Comparison of ENCODE assay signal across 8 cellular contexts in the genomic region with DNA sequence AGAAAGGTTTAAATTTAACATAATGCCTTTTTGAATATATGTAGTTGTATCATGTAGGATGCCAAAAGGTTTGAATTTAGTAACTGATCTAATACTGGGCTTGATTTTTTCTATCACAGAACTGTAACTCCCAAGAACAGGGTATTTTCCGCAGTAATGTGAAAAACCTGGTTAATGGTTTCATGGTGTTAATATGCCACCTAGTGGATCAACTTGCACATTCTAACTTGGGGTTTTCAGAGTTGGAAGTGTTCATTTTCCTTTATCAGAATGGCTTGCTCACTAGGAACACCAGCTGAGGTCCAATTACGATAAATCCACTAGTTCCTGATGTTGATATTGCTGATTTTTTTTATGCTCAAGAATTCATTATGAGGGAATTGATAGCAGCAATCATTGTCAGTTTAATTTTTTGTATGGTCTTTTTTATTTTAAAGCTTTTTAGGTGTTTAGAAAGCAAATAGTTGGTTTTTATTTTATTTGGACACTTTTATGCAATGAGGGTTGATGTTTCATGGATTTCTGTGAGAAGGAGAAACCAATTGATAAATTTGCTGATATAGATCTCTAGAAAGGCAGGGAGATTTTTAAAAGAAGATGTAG.
DNase-seq lines count a peak whose midpoint lies in the region; ATAC-seq, FAIRE-seq and TF ChIP-seq lines count a peak whose summit lies in the region.

No MANE protein-coding gene starts in this region.

- TF ChIP-seq EP300 in sigmoid colon (IDR thresholded peaks at IDR 0.05): no peak

- DNase-seq in AG04449 (ENCODE audit: low read depth, low spot score): no peak
- DNase-seq in GM12892 (ENCODE audit: insufficient read length): no peak
- DNase-seq in NCI-H2107 treated with DMSO at 0.1 percent for 48 hours (lab: John Stamatoyannopoulos, UW; ENCODE audit: unreplicated experiment): peak; percentile 27
- no peak for DNase-seq in activated CD8-positive, alpha-beta T cell treated with anti-CD3 and anti-CD28 coated beads for 36 hours
- DNase-seq in left ventricle myocardium superior: no peak
- no peak for DNase-seq in sigmoid colon
- DNase-seq in effector memory CD4-positive, alpha-beta T cell: no peak

- peaks cover 0 to 56% (median 43%) of the 10 kb centered on the region in 4 donors for H3K4me1 ChIP-seq in sigmoid colon
- no peaks in the 10 kb centered on the region for H3K4me1 ChIP-seq in effector memory CD4-positive, alpha-beta T cell (ENCODE audit: control insufficient read depth, insufficient read depth, low read length, poor library complexity, severe bottlenecking)

- peak overlapping the region in 3 of 4 donors; percentile 77 to 82 (median 81) for H3K27ac ChIP-seq in sigmoid colon
- H3K27ac ChIP-seq in effector memory CD4-positive, alpha-beta T cell (ENCODE audit: insufficient read depth, low read length, poor library complexity, severe bottlenecking): no peak overlapping the region

- TF ChIP-seq CTCF in AG04449 (IDR thresholded peaks at IDR 0.05; ENCODE audit: insufficient read depth, low read length, missing control alignments) (peak; percentile 58), sigmoid colon (IDR thresholded peaks at IDR 0.05) (peak; percentile 57 to 75 (median 68))
- TF ChIP-seq CTCF in activated CD8-positive, alpha-beta T cell treated with anti-CD3 and anti-CD28 coated beads for 36 hours (IDR thresholded peaks at IDR 0.05): peak; percentile 67

- no peaks in the 10 kb centered on the region for H3K9me3 ChIP-seq in sigmoid colon
- H3K9me3 ChIP-seq in effector memory CD4-positive, alpha-beta T cell (ENCODE audit: control insufficient read depth, low read length): no peaks in the 10 kb centered on the region

- 6 to 28% methylated on average over 2 of the region's 2 CpGs for WGBS in sigmoid colon, 2 donors

- no peaks in the 10 kb centered on the region for H3K9me3 Mint-ChIP-seq in activated CD8-positive, alpha-beta T cell treated with anti-CD3 and anti-CD28 coated beads for 36 hours

- H3K27me3 ChIP-seq in sigmoid colon: no peaks in the 10 kb centered on the region
- no peaks in the 10 kb centered on the region for H3K27me3 ChIP-seq in effector memory CD4-positive, alpha-beta T cell (replicated peaks; ENCODE audit: control insufficient read depth, insufficient read depth, low read length, poor library complexity, severe bottlenecking)

- H3K4me3 Mint-ChIP-seq in activated CD8-positive, alpha-beta T cell treated with anti-CD3 and anti-CD28 coated beads for 36 hours: no peak overlapping the region

- H3K27me3 Mint-ChIP-seq in activated CD8-positive, alpha-beta T cell treated with anti-CD3 and anti-CD28 coated beads for 36 hours: peaks cover 1% of the 10 kb centered on the region

- H3K36me3 ChIP-seq in sigmoid colon: peaks cover 0 to 27% (median 0%) of the 10 kb centered on the region in 4 donors
- no peaks in the 10 kb centered on the region for H3K36me3 ChIP-seq in effector memory CD4-positive, alpha-beta T cell (ENCODE audit: control insufficient read depth, insufficient read depth, low read length)

- H3K36me3 Mint-ChIP-seq in activated CD8-positive, alpha-beta T cell treated with anti-CD3 and anti-CD28 coated beads for 36 hours (ENCODE audit: low read depth): no peaks in the 10 kb centered on the region

- H3K27ac Mint-ChIP-seq in activated CD8-positive, alpha-beta T cell treated with anti-CD3 and anti-CD28 coated beads for 36 hours: no peak overlapping the region

- H3K4me1 Mint-ChIP-seq in activated CD8-positive, alpha-beta T cell treated with anti-CD3 and anti-CD28 coated beads for 36 hours (ENCODE audit: low read depth): no peaks in the 10 kb centered on the region

- CTCF ChIA-PET in AG04449 (lab: Yijun Ruan, JAX): interaction anchor here (0.6 to 3.5 kb wide), 44 partner anchors 8 to 649 kb away, joined by 3 to 50 read pairs (median 4); partner anchors contain the start of genes ODR4, PTGS2 and TPR
- CTCF ChIA-PET in activated CD8-positive, alpha-beta T cell treated with anti-CD3 and anti-CD28 coated beads for 36 hours (lab: Charles Lee): interaction anchor here (0.6 to 1.9 kb wide), 16 partner anchors 9 to 611 kb away, joined by 3 to 21 read pairs (median 4); partner anchors contain the start of genes ODR4, PLA2G4A and TPR

- no peak overlapping the region for H3K4me3 ChIP-seq in AG04449 (ENCODE audit: low read depth, low read length)
- H3K4me3 ChIP-seq in sigmoid colon: no peak overlapping the region
- no peak overlapping the region for H3K4me3 ChIP-seq in effector memory CD4-positive, alpha-beta T cell (ENCODE audit: insufficient read depth, low read depth, low read length, poor library complexity, severe bottlenecking)

- intact Hi-C loops in activated CD8-positive, alpha-beta T cell treated with anti-CD3 and anti-CD28 coated beads for 36 hours (cut with micrococcal nuclease): loop anchor here (2.0 to 10.0 kb wide), 3 partner anchors 261 to 504 kb away; no protein-coding TSS in a partner anchor
- intact Hi-C loops in left ventricle myocardium superior (cut with micrococcal nuclease) (loop anchor here (1.0 to 5.0 kb wide), 2 partner anchors 379 to 503 kb away; no protein-coding TSS in a partner anchor), sigmoid colon (cut with DNase I) (loop anchor here (1.0 to 5.0 kb wide), 4 partner anchors 69 to 579 kb away; no protein-coding TSS in a partner anchor)

- ATAC-seq in HG02885 (IDR thresholded peaks at IDR 0.05; ENCODE audit: poor library complexity, unreplicated experiment): peak; percentile 79
- ATAC-seq in activated CD8-positive, alpha-beta T cell treated with anti-CD3 and anti-CD28 coated beads for 36 hours: no peak
- peak; percentile 64 for ATAC-seq in left ventricle myocardium superior

- POLR2A ChIA-PET in AG04449 (lab: Yijun Ruan, JAX): no interaction called here
- POLR2A ChIA-PET in activated CD8-positive, alpha-beta T cell treated with anti-CD3 and anti-CD28 coated beads for 36 hours (lab: Charles Lee): no interaction called here

- no peak for TF ChIP-seq POLR2A in GM12892 (IDR thresholded peaks at IDR 0.05; ENCODE audit: low read depth, low read length)
- no peak for TF ChIP-seq POLR2A in sigmoid colon (IDR thresholded peaks at IDR 0.05)

- peak; percentile 85 for FAIRE-seq in GM12892 (lab: Jason Lieb, UNC)
